In the genomic region with DNA sequence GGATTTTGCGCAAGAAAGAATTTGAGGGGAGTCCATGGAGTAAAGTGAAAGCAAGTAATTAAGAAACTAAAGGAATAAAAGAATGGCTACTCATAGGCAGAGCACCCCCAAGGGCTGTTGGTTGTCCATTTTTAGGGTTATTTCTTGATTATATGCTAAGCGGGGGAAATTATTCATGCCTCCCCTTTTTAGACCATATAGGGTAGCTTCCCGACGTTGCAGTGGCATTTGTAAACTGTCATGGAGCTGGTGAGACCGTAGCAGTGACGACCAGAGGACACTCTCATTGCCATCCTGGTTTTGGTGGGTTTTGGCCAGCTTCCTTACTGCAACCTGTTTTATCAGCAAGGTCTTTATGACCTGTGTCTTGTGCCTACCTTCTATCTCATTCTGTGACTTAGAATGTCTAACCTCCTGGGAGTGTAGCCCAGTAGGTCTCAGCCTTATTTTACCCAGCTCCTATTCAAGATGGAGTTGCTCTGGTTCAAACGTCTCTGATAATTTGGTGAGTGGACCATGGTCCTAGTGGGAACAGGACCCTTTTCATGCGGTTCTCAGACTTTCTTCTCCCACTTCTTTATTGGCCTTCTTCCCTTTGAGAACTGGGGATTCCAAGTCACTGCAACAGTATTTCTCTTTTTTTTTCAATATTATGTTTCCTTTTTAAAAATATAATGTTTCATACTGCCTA, we compare ENCODE assay signal across 8 cellular contexts. TPM values are rescaled to one million over a fixed set of nuclear protein-coding genes. Genes with fewer than 3 reads are reported as not detected.
DNase-seq lines count a peak whose midpoint lies in the region; ATAC-seq and TF ChIP-seq lines count a peak whose summit lies in the region.

No MANE protein-coding gene starts in this region.

- no peaks in the 10 kb centered on the region for H3K27me3 ChIP-seq in heart left ventricle
- no peaks in the 10 kb centered on the region for H3K27me3 ChIP-seq in right cardiac atrium (ENCODE audit: control insufficient read depth, insufficient read depth)
- no peaks in the 10 kb centered on the region for H3K27me3 ChIP-seq in adipocyte (replicated peaks; ENCODE audit: control insufficient read depth, insufficient read depth, low read length)
- no peaks in the 10 kb centered on the region for H3K27me3 ChIP-seq in mucosa of rectum (ENCODE audit: control insufficient read depth in 2 of 2, insufficient read depth in 2 of 2, low read length in 2 of 2)
- H3K27me3 ChIP-seq in upper lobe of right lung: no peaks in the 10 kb centered on the region

- H3K36me3 ChIP-seq in heart left ventricle (peaks cover 0 to 4% (median 0%) of the 10 kb centered on the region in 9 donors), adipocyte (ENCODE audit: control insufficient read depth, insufficient read depth, low read length, severe bottlenecking) (no peaks in the 10 kb centered on the region), mucosa of rectum (ENCODE audit: control insufficient read depth in 2 of 2, insufficient read depth in 2 of 2, low read length in 2 of 2) (no peaks in the 10 kb centered on the region), upper lobe of right lung (no peaks in the 10 kb centered on the region)

- DNase-seq in heart left ventricle (no peak), right cardiac atrium (no peak), adipocyte (ENCODE audit: low read depth) (no peak), upper lobe of right lung (no peak), NCI-H82 (lab: John Stamatoyannopoulos, UW) (no peak), dermis blood vessel endothelial cell (no peak), DMS153 treated with DMSO at 0.1 percent for 48 hours (lab: John Stamatoyannopoulos, UW; ENCODE audit: unreplicated experiment) (no peak)

- TF ChIP-seq CTCF in heart left ventricle (IDR thresholded peaks at IDR 0.05) (no peak), upper lobe of right lung (IDR thresholded peaks at IDR 0.05) (no peak)

- WGBS in heart left ventricle, 4 donors: 82 to 89% (median 86%) methylated on average over 8 of the region's 8 CpGs
- WGBS in right cardiac atrium: 88% methylated on average over 8 of the region's 8 CpGs

- H3K4me3 ChIP-seq in heart left ventricle: peak overlapping the region in 7 of 12 donors; percentile 76 to 96 (median 88)
- no peak overlapping the region for H3K4me3 ChIP-seq in right cardiac atrium (ENCODE audit: low read length)
- peak overlapping the region; percentile 92 for H3K4me3 ChIP-seq in adipocyte (ENCODE audit: low read length)
- H3K4me3 ChIP-seq in mucosa of rectum (ENCODE audit: low read length in 2 of 2): peak overlapping the region; percentile 80 to 93
- no peak overlapping the region for H3K4me3 ChIP-seq in upper lobe of right lung

- no peak for ATAC-seq in heart left ventricle
- no peak for ATAC-seq in right cardiac atrium
- ATAC-seq in upper lobe of right lung: no peak

- intact Hi-C loops in heart left ventricle (cut with DNase I) (loop anchor here in 7 of 10 donors (2.0 to 5.0 kb wide), 4 partner anchors 63 to 128 kb away; a partner anchor contains a TSS), right cardiac atrium (cut with DNase I) (no loop called here), upper lobe of right lung (cut with DNase I) (no loop called here)

- H3K9me3 ChIP-seq in heart left ventricle (no peaks in the 10 kb centered on the region), right cardiac atrium (ENCODE audit: control insufficient read depth, low read length) (no peaks in the 10 kb centered on the region), adipocyte (ENCODE audit: control insufficient read depth, low read length) (no peaks in the 10 kb centered on the region), mucosa of rectum (ENCODE audit: control insufficient read depth in 2 of 2, low read length in 2 of 2) (no peaks in the 10 kb centered on the region), upper lobe of right lung (no peaks in the 10 kb centered on the region)

- peak overlapping the region in 10 of 12 donors; percentile 72 to 100 (median 99) for H3K27ac ChIP-seq in heart left ventricle
- no peak overlapping the region for H3K27ac ChIP-seq in right cardiac atrium (ENCODE audit: low read length)
- peak overlapping the region in 1 of 2 donors; percentile 98 for H3K27ac ChIP-seq in mucosa of rectum (ENCODE audit: low read depth in 2 of 2, low read length in 2 of 2)
- H3K27ac ChIP-seq in upper lobe of right lung: peak overlapping the region; percentile 99

- H3K4me1 ChIP-seq in heart left ventricle (peaks cover 0 to 37% (median 12%) of the 10 kb centered on the region in 12 donors), right cardiac atrium (ENCODE audit: control insufficient read depth, insufficient read depth, low read length) (peaks cover 2% of the 10 kb centered on the region), adipocyte (ENCODE audit: control insufficient read depth, insufficient read depth, low read length) (peaks cover 15% of the 10 kb centered on the region), mucosa of rectum (ENCODE audit: control insufficient read depth in 2 of 2, insufficient read depth in 2 of 2, low read length in 2 of 2) (peaks cover 14 to 20% of the 10 kb centered on the region in 2 donors), upper lobe of right lung (peaks cover 20% of the 10 kb centered on the region)

- TF ChIP-seq POLR2A in heart left ventricle (IDR thresholded peaks at IDR 0.05): no peak

- H3K9ac ChIP-seq in adipocyte (ENCODE audit: low read length) (peak overlapping the region; percentile 99), mucosa of rectum (ENCODE audit: low read depth in 1 of 2, low read length in 2 of 2) (peak overlapping the region in 1 of 2 donors; percentile 99)

RNA-seq across cellular contexts. Expression of a gene that starts 1.3 kb away (rescaled TPM):
- total RNA-seq in heart left ventricle: 100 to 1,000 TPM in 1 of 9 donors, 10 to 100 TPM in 8; 25.9 to 119 (median 39.1) TPM
- 10 to 100 TPM in 1 of 2 donors, 1 to 10 TPM in 1; 3.2 to 12.9 TPM for polyA plus RNA-seq in heart left ventricle
- total RNA-seq in right cardiac atrium: 10 to 100 TPM; 36.3 to 50.0 (median 40.9) TPM
- 7.7 TPM for polyA plus RNA-seq in right cardiac atrium
- total RNA-seq in upper lobe of right lung: 61.3 TPM
- total RNA-seq in dermis blood vessel endothelial cell: 63.6 and 117 TPM in 2 replicates

Comparison
In these comparisons a context has a peak if more than half of its experiments do, and no peak if none do; other contexts are left out.
1. H3K4me3 ChIP-seq: peak in heart left ventricle (7 of 12), adipocyte (single experiment) and mucosa of rectum (2 of 2); none in right cardiac atrium (single experiment) and upper lobe of right lung (single experiment).
2. intact Hi-C loops: an anchor here in heart left ventricle (2.0 to 5.0 kb wide); none called in right cardiac atrium and upper lobe of right lung.